Comparison of ENCODE assay signal across 14 cellular contexts in genomic region chr2:32811696-32812095, GRCh38.
A peak's percentile ranks its signal among the peaks of the same experiment; 100 is the strongest.
DNase-seq lines count a peak whose midpoint lies in the region; ATAC-seq and TF ChIP-seq lines count a peak whose summit lies in the region.
"Had no signal": no experiment of that assay in that cellular context is flagged by ENCODE, and none has a peak within 500 bp of the region (broad histone marks: within the 10 kb centered on the region; RNA-seq: fewer than 3 reads in every experiment).

No MANE protein-coding gene starts in this region.

- no peak for ATAC-seq in GM18502 (IDR thresholded peaks at IDR 0.05; ENCODE audit: poor library complexity, unreplicated experiment)
- ATAC-seq: A549, GM23338 had no signal

- BruUV-seq in Calu3 (replicated peaks; lab: Mats Ljungman, UMichigan), result no TSS peak

- peaks cover 7% of the 10 kb centered on the region for H3K36me3 Mint-ChIP-seq in Calu3 (ENCODE audit: insufficient read depth, unreplicated experiment)
- H3K36me3 Mint-ChIP-seq in chondrocyte (ENCODE audit: low read depth), result peaks cover 5% of the 10 kb centered on the region
- H3K36me3 Mint-ChIP-seq in nephron (ENCODE audit: low read depth), result peaks cover 11% of the 10 kb centered on the region
- H3K36me3 Mint-ChIP-seq in type B pancreatic cell, result peaks cover 16% of the 10 kb centered on the region

- intact Hi-C loops in Calu3 (cut with micrococcal nuclease; ENCODE audit: unreplicated experiment), result no loop called here

- DNase-seq in Calu3, result no peak
- DNase-seq in chondrocyte (ENCODE audit: low spot score), result no peak
- DNase-seq in type B pancreatic cell (ENCODE audit: extremely low spot score, unreplicated experiment), result no peak
- no peak for DNase-seq in COR-L47 (lab: John Stamatoyannopoulos, UW)
- DNase-seq in erythroblast (lab: John Stamatoyannopoulos, UW), result no peak
- DNase-seq: CD4-positive, alpha-beta memory T cell; DMS 273 treated with DMSO at 0.1 percent for 48 hours; DND-41; HCEC 1CT had no signal

- no peak for TF ChIP-seq CTCF in Calu3 (IDR thresholded peaks at IDR 0.05; ENCODE audit: unreplicated experiment)
- no peak for TF ChIP-seq CTCF in chondrocyte (IDR thresholded peaks at IDR 0.05)
- no peak for TF ChIP-seq CTCF in nephron (IDR thresholded peaks at IDR 0.05; ENCODE audit: unreplicated experiment in 3 of 3)
- TF ChIP-seq CTCF in type B pancreatic cell (conservative IDR thresholded peaks at IDR 0.05), result no peak

- TF ChIP-seq POLR2A in erythroblast (IDR thresholded peaks at IDR 0.05; ENCODE audit: low read length), result no peak

- no peaks in the 10 kb centered on the region for H3K27me3 Mint-ChIP-seq in Calu3 (ENCODE audit: unreplicated experiment)
- no peaks in the 10 kb centered on the region for H3K27me3 Mint-ChIP-seq in chondrocyte (ENCODE audit: low read depth)
- H3K27me3 Mint-ChIP-seq in nephron (ENCODE audit: low read depth), result no peaks in the 10 kb centered on the region
- H3K27me3 Mint-ChIP-seq in type B pancreatic cell, result no peaks in the 10 kb centered on the region
- H3K27me3 Mint-ChIP-seq: CD4-positive, alpha-beta memory T cell had no signal

- H3K27ac Mint-ChIP-seq in Calu3 (ENCODE audit: unreplicated experiment), result peak overlapping the region; percentile 9
- H3K27ac Mint-ChIP-seq in chondrocyte (ENCODE audit: unreplicated experiment), result peak overlapping the region; percentile 28
- H3K27ac Mint-ChIP-seq in nephron, result peak overlapping the region; percentile 54 to 84 (median 72)
- peak overlapping the region; percentile 19 for H3K27ac Mint-ChIP-seq in type B pancreatic cell
- H3K27ac Mint-ChIP-seq: GM23338 had no signal

- H3K4me3 Mint-ChIP-seq in Calu3 (ENCODE audit: low read depth, unreplicated experiment), result no peak overlapping the region
- no peak overlapping the region for H3K4me3 Mint-ChIP-seq in chondrocyte (ENCODE audit: unreplicated experiment)
- no peak overlapping the region for H3K4me3 Mint-ChIP-seq in nephron
- H3K4me3 Mint-ChIP-seq in type B pancreatic cell, result no peak overlapping the region
- H3K4me3 Mint-ChIP-seq: CD14-positive monocyte; CD4-positive, alpha-beta memory T cell; GM23338 had no signal

- H3K9me3 Mint-ChIP-seq in Calu3 (ENCODE audit: low read depth, unreplicated experiment), result peaks cover 2% of the 10 kb centered on the region
- H3K9me3 Mint-ChIP-seq in chondrocyte (ENCODE audit: low read depth), result no peaks in the 10 kb centered on the region
- H3K9me3 Mint-ChIP-seq in nephron, result no peaks in the 10 kb centered on the region
- H3K9me3 Mint-ChIP-seq in type B pancreatic cell, result no peaks in the 10 kb centered on the region
- H3K9me3 Mint-ChIP-seq: CD14-positive monocyte; CD4-positive, alpha-beta memory T cell; GM23338 had no signal

- CTCF ChIA-PET in Calu3 (lab: Charles Lee), result no interaction called here

- H3K4me1 Mint-ChIP-seq in Calu3 (ENCODE audit: low read depth, unreplicated experiment) (peaks cover 21% of the 10 kb centered on the region), chondrocyte (ENCODE audit: low read depth) (peaks cover 18% of the 10 kb centered on the region), nephron (peaks cover 17% of the 10 kb centered on the region), type B pancreatic cell (ENCODE audit: unreplicated experiment) (peaks cover 17% of the 10 kb centered on the region)
- H3K4me1 Mint-ChIP-seq: CD14-positive monocyte; CD4-positive, alpha-beta memory T cell; GM23338 had no signal

Comparison
In these comparisons a context has a peak if more than half of its experiments do, and no peak if none do; other contexts are left out.
1. H3K27ac Mint-ChIP-seq: peak in every context shown above with its lines; median percentile 72 in nephron; 28 in chondrocyte; 19 in type B pancreatic cell; 9 in Calu3.